In the genomic region with DNA sequence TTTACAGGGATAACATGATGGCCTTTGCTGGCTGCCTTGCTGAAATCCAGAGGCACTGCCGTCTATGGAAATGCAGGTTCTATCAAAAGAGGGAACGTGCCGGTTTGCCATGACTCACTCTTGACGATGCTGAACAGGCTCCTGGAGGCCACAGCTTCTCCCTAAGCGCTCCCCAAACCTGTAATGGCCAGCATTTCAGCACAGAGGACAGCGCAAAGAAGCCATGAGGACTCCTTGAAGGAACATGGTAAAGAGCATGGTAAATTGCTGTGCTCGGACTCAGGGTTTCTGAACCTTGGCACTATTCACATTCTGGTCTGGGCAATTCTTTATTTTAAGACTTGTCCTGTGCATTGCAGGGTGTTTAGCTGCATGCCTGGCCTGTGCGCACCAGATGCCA, we compare ENCODE assay signal across 16 cellular contexts.
"Had no signal": no experiment of that assay in that cellular context is flagged by ENCODE, and none has a peak within 500 bp of the region (broad histone marks: within the 10 kb centered on the region; RNA-seq: fewer than 3 reads in every experiment).

No MANE protein-coding gene starts in this region.

- H3K4me3 Mint-ChIP-seq: activated naive CD4-positive, alpha-beta T cell treated with anti-CD3 and anti-CD28 coated beads, Interleukin-2, amount 10 ng/mL, durations not matched to agents 7 days and 5 days; natural killer cell treated with Interleukin-12 subunit alpha and Interleukin-12 subunit beta and Interleukin-15 and Interleukin-18, amount 100 ng/mL, for 72 hours had no signal

- H3K27ac Mint-ChIP-seq: activated naive CD4-positive, alpha-beta T cell treated with anti-CD3 and anti-CD28 coated beads, Interleukin-2, amount 10 ng/mL, durations not matched to agents 7 days and 5 days; activated T-helper 2 cell treated with anti-CD3 and anti-CD28 coated beads, Interferon-gamma antibody, Interleukin-2, Interleukin-4, amounts not matched to agents 10 μg/mL and 5 μg/mL and 100 μg/mL, durations not matched to agents 14 hours and 24 hours and 36 hours; natural killer cell treated with Interleukin-12 subunit alpha and Interleukin-12 subunit beta and Interleukin-15 and Interleukin-18, amount 100 ng/mL, for 72 hours; progenitor cell of endocrine pancreas had no signal

- H3K4me1 ChIP-seq: left ventricle myocardium inferior, right atrium auricular region had no signal

- H3K4me3 ChIP-seq: cardiac muscle cell, left ventricle myocardium inferior, right atrium auricular region had no signal

- DNase-seq: activated CD4-positive, alpha-beta T cell treated with anti-CD3 and anti-CD28 coated beads, Interleukin-2, amount 50 U/mL, for 48 hours; activated CD4-positive, CD25-positive, alpha-beta regulatory T cell treated with anti-CD3 and anti-CD28 coated beads, Interleukin-2, amount 50 U/mL, for 72 hours; activated naive CD4-positive, alpha-beta T cell treated with anti-CD3 and anti-CD28 coated beads, Interleukin-2, amount 10 ng/mL, durations not matched to agents 7 days and 5 days; hippocampal formation; kidney; left ventricle myocardium inferior; stimulated activated CD4-positive, alpha-beta T cell treated with anti-CD3 and anti-CD28 coated beads, Interleukin-15, amount 100 ng/mL, for 24 hours; stimulated activated CD4-positive, alpha-beta T cell treated with anti-CD3 and anti-CD28 coated beads, Interleukin-4, amount 100 ng/mL, for 24 hours; stimulated activated naive CD4-positive, alpha-beta T cell; trophoblast cell had no signal

- H3K27me3 ChIP-seq: right atrium auricular region had no signal

- H3K9me3 Mint-ChIP-seq: activated naive CD4-positive, alpha-beta T cell treated with anti-CD3 and anti-CD28 coated beads, Interleukin-2, amount 10 ng/mL, durations not matched to agents 7 days and 5 days; activated T-helper 2 cell treated with anti-CD3 and anti-CD28 coated beads, Interferon-gamma antibody, Interleukin-2, Interleukin-4, amounts not matched to agents 10 μg/mL and 5 μg/mL and 100 μg/mL, durations not matched to agents 14 hours and 24 hours and 36 hours; natural killer cell treated with Interleukin-12 subunit alpha and Interleukin-12 subunit beta and Interleukin-15 and Interleukin-18, amount 100 ng/mL, for 72 hours had no signal

- H3K36me3 Mint-ChIP-seq: activated naive CD4-positive, alpha-beta T cell treated with anti-CD3 and anti-CD28 coated beads, Interleukin-2, amount 10 ng/mL, durations not matched to agents 7 days and 5 days; natural killer cell treated with Interleukin-12 subunit alpha and Interleukin-12 subunit beta and Interleukin-15 and Interleukin-18, amount 100 ng/mL, for 72 hours had no signal

- H3K36me3 ChIP-seq: cardiac muscle cell, left ventricle myocardium inferior, right atrium auricular region had no signal

- H3K9me3 ChIP-seq: left ventricle myocardium inferior, right atrium auricular region had no signal

- H3K27ac ChIP-seq: cardiac muscle cell, left ventricle myocardium inferior, right atrium auricular region had no signal

- H3K4me1 Mint-ChIP-seq: activated naive CD4-positive, alpha-beta T cell treated with anti-CD3 and anti-CD28 coated beads, Interleukin-2, amount 10 ng/mL, durations not matched to agents 7 days and 5 days had no signal

- ATAC-seq: esophagus mucosa; natural killer cell treated with Interleukin-12 subunit alpha and Interleukin-12 subunit beta and Interleukin-15 and Interleukin-18, amount 100 ng/mL, for 72 hours had no signal
